ENCODE assay signal across 8 cellular contexts in genomic region chr2:21042958-21043743, GRCh38. TPM values are rescaled to one million over a fixed set of nuclear protein-coding genes. Genes with fewer than 3 reads are reported as not detected.
DNase-seq lines count a peak whose midpoint lies in the region; ATAC-seq and TF ChIP-seq lines count a peak whose summit lies in the region.

No MANE protein-coding gene starts in this region.

- H3K4me3 ChIP-seq in astrocyte of the spinal cord (ENCODE audit: low read depth, low read length) (no peak overlapping the region), iPS-11a (ENCODE audit: low read depth, low read length) (peak overlapping the region; percentile 61), skeletal muscle tissue (ENCODE audit: low read length in 3 of 3) (peak overlapping the region; percentile 34 to 66 (median 66))

- in situ Hi-C loops in astrocyte of the spinal cord (cut with HindIII; ENCODE audit: low sequenced_read_pairs): no loop called here

- peaks cover 11 to 17% (median 12%) of the 10 kb centered on the region in 3 donors for H3K4me1 ChIP-seq in skeletal muscle tissue (ENCODE audit: control insufficient read depth in 3 of 3, insufficient read depth in 3 of 3, low read length in 3 of 3)

- no peaks in the 10 kb centered on the region for H3K9me3 Mint-ChIP-seq in IgD-negative memory B cell

- peak overlapping the region in 2 of 3 donors; percentile 51 to 54 for H3K9ac ChIP-seq in skeletal muscle tissue (ENCODE audit: low read depth in 1 of 3, low read length in 3 of 3)

- TF ChIP-seq CTCF in astrocyte of the spinal cord (IDR thresholded peaks at IDR 0.05; ENCODE audit: low read depth, low read length): peak; percentile 95

- H3K27ac Mint-ChIP-seq in IgD-negative memory B cell (no peak overlapping the region), T-helper 17 cell (no peak overlapping the region)

- DNase-seq in EL (peak; percentile 39), T-helper 17 cell (peak; percentile 18 to 43 (median 30)), astrocyte of the spinal cord (ENCODE audit: low read depth, low spot score) (peak; percentile 38), cortex of kidney (lab: John Stamatoyannopoulos, UW) (no peak)

- peaks cover 4 to 12% (median 10%) of the 10 kb centered on the region in 3 donors for H3K27me3 ChIP-seq in skeletal muscle tissue (ENCODE audit: control insufficient read depth in 3 of 3, insufficient read depth in 3 of 3, low read length in 3 of 3)

- peaks cover 0 to 3% (median 3%) of the 10 kb centered on the region in 3 donors for H3K4me1 Mint-ChIP-seq in IgD-negative memory B cell
- peaks cover 7% of the 10 kb centered on the region for H3K4me1 Mint-ChIP-seq in T-helper 17 cell

- H3K9me3 ChIP-seq in T-helper 17 cell (ENCODE audit: control insufficient read depth, low read length, poor library complexity, severe bottlenecking): no peaks in the 10 kb centered on the region
- H3K9me3 ChIP-seq in skeletal muscle tissue (ENCODE audit: control insufficient read depth in 3 of 3, low read length in 3 of 3): no peaks in the 10 kb centered on the region

- H3K27me3 Mint-ChIP-seq in IgD-negative memory B cell: peaks cover 17% of the 10 kb centered on the region
- H3K27me3 Mint-ChIP-seq in T-helper 17 cell: peaks cover 61% of the 10 kb centered on the region

- peak; percentile 78 for ATAC-seq in GM21447 (IDR thresholded peaks at IDR 0.05; ENCODE audit: unreplicated experiment)
- peak; percentile 76 for ATAC-seq in T-helper 17 cell

- H3K36me3 ChIP-seq in skeletal muscle tissue (ENCODE audit: control insufficient read depth in 3 of 3, insufficient read depth in 3 of 3, low read length in 3 of 3): no peaks in the 10 kb centered on the region

- no peaks in the 10 kb centered on the region for H3K36me3 Mint-ChIP-seq in IgD-negative memory B cell
- H3K36me3 Mint-ChIP-seq in T-helper 17 cell (ENCODE audit: low read depth): no peaks in the 10 kb centered on the region

- no peak overlapping the region for H3K27ac ChIP-seq in skeletal muscle tissue (ENCODE audit: low read depth, low read length)

- H3K4me3 Mint-ChIP-seq in IgD-negative memory B cell (peak overlapping the region in 3 of 4 donors; percentile 41 to 72 (median 65)), T-helper 17 cell (peak overlapping the region; percentile 78)

RNA-seq across cellular contexts. Expression of gene APOB, which starts 0.7 kb away (rescaled TPM):
- not detected for polyA plus RNA-seq in IgD-negative memory B cell
- total RNA-seq in T-helper 17 cell: not detected
- 0.52 TPM for total RNA-seq in skeletal muscle tissue
